ENCODE assay signal across 9 cellular contexts in the genomic region with DNA sequence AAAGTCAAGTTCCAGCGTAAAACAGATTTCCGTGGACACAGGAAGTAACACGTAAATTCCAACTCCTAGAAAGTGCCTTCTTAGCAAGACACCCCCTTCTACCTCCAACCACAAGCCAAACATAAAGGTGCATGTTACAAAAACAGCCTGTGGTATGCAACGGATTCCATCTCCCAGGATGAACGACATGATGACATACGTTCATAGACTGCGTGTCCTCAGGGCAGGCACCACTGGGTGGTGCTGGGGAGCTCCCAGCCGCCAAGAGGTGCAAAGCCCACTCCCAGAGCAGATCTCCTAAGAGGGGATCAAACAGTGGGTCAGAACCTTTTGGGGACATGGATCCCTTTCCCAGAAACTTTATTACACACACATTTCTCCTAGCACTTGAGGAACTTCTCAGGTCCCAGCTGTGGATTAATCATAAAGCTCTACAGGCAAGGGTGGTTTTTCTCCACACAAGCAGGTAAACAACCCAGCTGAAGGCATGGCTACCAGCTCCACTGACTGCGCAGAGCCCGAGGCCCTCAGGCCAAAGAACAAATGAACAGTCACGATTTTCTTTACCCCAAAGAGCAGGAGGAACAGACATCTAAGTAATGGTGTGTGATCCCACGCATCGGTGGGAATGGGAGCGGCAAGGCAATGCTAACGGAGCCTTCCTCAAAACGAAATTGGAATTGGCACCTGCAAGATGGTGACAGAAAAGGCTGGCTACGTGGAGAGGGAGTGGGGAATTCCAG. TPM values are rescaled to one million over a fixed set of nuclear protein-coding genes. Genes with fewer than 3 reads are reported as not detected.
DNase-seq lines count a peak whose midpoint lies in the region; ATAC-seq, FAIRE-seq and TF ChIP-seq lines count a peak whose summit lies in the region.
"Had no signal": no experiment of that assay in that cellular context is flagged by ENCODE, and none has a peak within 500 bp of the region (broad histone marks: within the 10 kb centered on the region; RNA-seq: fewer than 3 reads in every experiment).

No MANE protein-coding gene starts in this region.

- no peaks in the 10 kb centered on the region for H3K9me3 Mint-ChIP-seq in stimulated activated effector memory CD8-positive, alpha-beta T cell treated with anti-CD3 and anti-CD28 coated beads, Interleukin-12 subunit alpha, Interleukin-12 subunit beta, amount 100 ng/mL, for 72 hours
- no peaks in the 10 kb centered on the region for H3K9me3 Mint-ChIP-seq in activated T-helper 1 cell treated with anti-CD3 and anti-CD28 coated beads, Interleukin-12 subunit alpha, Interleukin-12 subunit beta, Interleukin-2, Interleukin-4 antibody, amounts not matched to agents 30 ng/mL and 10 ng/mL and 1 ng/mL, durations not matched to agents 14 hours and 24 hours and 36 hours
- H3K9me3 Mint-ChIP-seq: T-helper 1 cell treated with Interleukin-12 subunit alpha and Interleukin-12 subunit beta and Interleukin-4 antibody, amounts not matched to agents 30 μg/mL and 1 μg/mL, for 36 hours had no signal

- peak; percentile 62 for FAIRE-seq in GM18507 (lab: Jason Lieb, UNC)

- H3K27ac Mint-ChIP-seq in stimulated activated effector memory CD8-positive, alpha-beta T cell treated with anti-CD3 and anti-CD28 coated beads, Interleukin-12 subunit alpha, Interleukin-12 subunit beta, amount 100 ng/mL, for 72 hours: peak overlapping the region; percentile 75
- H3K27ac Mint-ChIP-seq in activated T-helper 1 cell treated with anti-CD3 and anti-CD28 coated beads, Interleukin-12 subunit alpha, Interleukin-12 subunit beta, Interleukin-2, Interleukin-4 antibody, amounts not matched to agents 30 ng/mL and 10 ng/mL and 1 ng/mL, durations not matched to agents 14 hours and 24 hours and 36 hours: no peak overlapping the region
- H3K27ac Mint-ChIP-seq: T-helper 1 cell treated with Interleukin-12 subunit alpha and Interleukin-12 subunit beta and Interleukin-4 antibody, amounts not matched to agents 30 μg/mL and 1 μg/mL, for 36 hours had no signal

- no peak overlapping the region for H3K4me3 Mint-ChIP-seq in stimulated activated effector memory CD8-positive, alpha-beta T cell treated with anti-CD3 and anti-CD28 coated beads, Interleukin-12 subunit alpha, Interleukin-12 subunit beta, amount 100 ng/mL, for 72 hours
- H3K4me3 Mint-ChIP-seq in activated T-helper 1 cell treated with anti-CD3 and anti-CD28 coated beads, Interleukin-12 subunit alpha, Interleukin-12 subunit beta, Interleukin-2, Interleukin-4 antibody, amounts not matched to agents 30 ng/mL and 10 ng/mL and 1 ng/mL, durations not matched to agents 14 hours and 24 hours and 36 hours: no peak overlapping the region
- H3K4me3 Mint-ChIP-seq: T-helper 1 cell treated with Interleukin-12 subunit alpha and Interleukin-12 subunit beta and Interleukin-4 antibody, amounts not matched to agents 30 μg/mL and 1 μg/mL, for 36 hours had no signal

- ATAC-seq in SK-N-SH treated with all-trans-retinoic acid at 6 μM for 48 hours (no peak), Right ventricle myocardium superior (ENCODE audit: poor library complexity) (peak; percentile 38)
- no peak for ATAC-seq in stimulated activated effector memory CD8-positive, alpha-beta T cell treated with anti-CD3 and anti-CD28 coated beads, Interleukin-12 subunit alpha, Interleukin-12 subunit beta, amount 100 ng/mL, for 72 hours

- intact Hi-C loops in Right ventricle myocardium superior (cut with DNase I): no loop called here
- intact Hi-C loops in activated T-helper 1 cell treated with anti-CD3 and anti-CD28 coated beads, Interleukin-12 subunit alpha, Interleukin-12 subunit beta, Interleukin-2, Interleukin-4 antibody, amounts not matched to agents 30 ng/mL and 10 ng/mL and 1 ng/mL, durations not matched to agents 14 hours and 24 hours and 36 hours (cut with micrococcal nuclease): no loop called here

- no peaks in the 10 kb centered on the region for H3K27me3 Mint-ChIP-seq in activated T-helper 1 cell treated with anti-CD3 and anti-CD28 coated beads, Interleukin-12 subunit alpha, Interleukin-12 subunit beta, Interleukin-2, Interleukin-4 antibody, amounts not matched to agents 30 ng/mL and 10 ng/mL and 1 ng/mL, durations not matched to agents 14 hours and 24 hours and 36 hours (ENCODE audit: insufficient read depth)

- H3K36me3 Mint-ChIP-seq in stimulated activated effector memory CD8-positive, alpha-beta T cell treated with anti-CD3 and anti-CD28 coated beads, Interleukin-12 subunit alpha, Interleukin-12 subunit beta, amount 100 ng/mL, for 72 hours: peaks cover 14% of the 10 kb centered on the region
- H3K36me3 Mint-ChIP-seq in activated T-helper 1 cell treated with anti-CD3 and anti-CD28 coated beads, Interleukin-12 subunit alpha, Interleukin-12 subunit beta, Interleukin-2, Interleukin-4 antibody, amounts not matched to agents 30 ng/mL and 10 ng/mL and 1 ng/mL, durations not matched to agents 14 hours and 24 hours and 36 hours (ENCODE audit: low read depth): peaks cover 2% of the 10 kb centered on the region

- no peak for DNase-seq in GM18507 (ENCODE audit: extremely low spot score, insufficient read length, low read depth)
- no peak for DNase-seq in Right ventricle myocardium superior
- no peak for DNase-seq in stimulated activated effector memory CD8-positive, alpha-beta T cell treated with anti-CD3 and anti-CD28 coated beads, Interleukin-12 subunit alpha, Interleukin-12 subunit beta, amount 100 ng/mL, for 72 hours (ENCODE audit: low spot score in 2 of 2)
- no peak for DNase-seq in activated T-helper 1 cell treated with anti-CD3 and anti-CD28 coated beads, Interleukin-12 subunit alpha, Interleukin-12 subunit beta, Interleukin-2, Interleukin-4 antibody, amounts not matched to agents 30 ng/mL and 10 ng/mL and 1 ng/mL, durations not matched to agents 14 hours and 24 hours and 36 hours (ENCODE audit: low spot score)
- no peak for DNase-seq in NK-92 treated with Interleukin-12 subunit alpha and Interleukin-12 subunit beta, amount 100 ng/mL, for 24 hours (lab: John Stamatoyannopoulos, UW)
- no peak for DNase-seq in NCI-H2029 (lab: John Stamatoyannopoulos, UW)
- DNase-seq in AG08395 (ENCODE audit: low spot score): no peak

- peaks cover 64% of the 10 kb centered on the region for H3K4me1 Mint-ChIP-seq in stimulated activated effector memory CD8-positive, alpha-beta T cell treated with anti-CD3 and anti-CD28 coated beads, Interleukin-12 subunit alpha, Interleukin-12 subunit beta, amount 100 ng/mL, for 72 hours
- H3K4me1 Mint-ChIP-seq in activated T-helper 1 cell treated with anti-CD3 and anti-CD28 coated beads, Interleukin-12 subunit alpha, Interleukin-12 subunit beta, Interleukin-2, Interleukin-4 antibody, amounts not matched to agents 30 ng/mL and 10 ng/mL and 1 ng/mL, durations not matched to agents 14 hours and 24 hours and 36 hours (ENCODE audit: low read depth): peaks cover 47% of the 10 kb centered on the region

TF ChIP-seq in SK-N-SH treated with all-trans-retinoic acid at 6 μM for 48 hours, 23 proteins besides CTCF, POLR2A, EP300 and RAD21:
- TF ChIP-seq ZFP3 (CRISPR knock-in tag; IDR thresholded peaks at IDR 0.05) (no peak), ZNF8 (CRISPR knock-in tag; IDR thresholded peaks at IDR 0.05) (0 out of 2 replicates have a peak, but pooled peaks have one; percentile 19)

RNA-seq across cellular contexts. Expression of a gene that starts 13.8 kb away (rescaled TPM):
- total RNA-seq in Right ventricle myocardium superior: 1,816 TPM
- 117 and 122 TPM in 2 replicates for total RNA-seq in activated T-helper 1 cell treated with anti-CD3 and anti-CD28 coated beads, Interleukin-12 subunit alpha, Interleukin-12 subunit beta, Interleukin-2, Interleukin-4 antibody, amounts not matched to agents 30 ng/mL and 10 ng/mL and 1 ng/mL, durations not matched to agents 14 hours and 24 hours and 36 hours

Comparison
In these comparisons a context has a peak if more than half of its experiments do, and no peak if none do; other contexts are left out.
1. RNA of a gene that starts 13.8 kb away (total RNA-seq): 1,816 TPM in Right ventricle myocardium superior (single experiment); 117 to 122 TPM in activated T-helper 1 cell treated with anti-CD3 and anti-CD28 coated beads, Interleukin-12 subunit alpha, Interleukin-12 subunit beta, Interleukin-2, Interleukin-4 antibody, amounts not matched to agents 30 ng/mL and 10 ng/mL and 1 ng/mL, durations not matched to agents 14 hours and 24 hours and 36 hours; every median in the first group is over 10 times any median in the second.